ENCODE assay signal across 8 cellular contexts in genomic region chr2:45909677-45910191, GRCh38.
DNase-seq lines count a peak whose midpoint lies in the region; ATAC-seq and TF ChIP-seq lines count a peak whose summit lies in the region.

No MANE protein-coding gene starts in this region.

- 57 to 67% (median 65%) methylated on average over 5 of the region's 5 CpGs for WGBS in psoas muscle, 3 donors

- ATAC-seq in HG03066 (IDR thresholded peaks at IDR 0.05; ENCODE audit: low read depth, unreplicated experiment) (peak; percentile 78), psoas muscle (peak; percentile 55 to 81 (median 68))
- ATAC-seq in activated CD8-positive, alpha-beta T cell treated with anti-CD3 and anti-CD28 coated beads, Interleukin-2, amount 10 ng/mL, durations not matched to agents 7 days and 5 days: no peak

- no peaks in the 10 kb centered on the region for H3K36me3 ChIP-seq in psoas muscle (ENCODE audit: insufficient read depth in 1 of 2, low read depth in 1 of 2)

- H3K27ac ChIP-seq in psoas muscle: no peak overlapping the region

- no peak overlapping the region for H3K4me3 ChIP-seq in psoas muscle

- H3K4me3 Mint-ChIP-seq in activated CD8-positive, alpha-beta T cell treated with anti-CD3 and anti-CD28 coated beads, Interleukin-2, amount 10 ng/mL, durations not matched to agents 7 days and 5 days: no peak overlapping the region

- POLR2A ChIA-PET in activated CD8-positive, alpha-beta T cell treated with anti-CD3 and anti-CD28 coated beads, Interleukin-2, amount 10 ng/mL, durations not matched to agents 7 days and 5 days (lab: Charles Lee): no interaction called here

- no peaks in the 10 kb centered on the region for H3K36me3 Mint-ChIP-seq in activated CD8-positive, alpha-beta T cell treated with anti-CD3 and anti-CD28 coated beads, Interleukin-2, amount 10 ng/mL, durations not matched to agents 7 days and 5 days (ENCODE audit: low read depth)

- peaks cover 2% of the 10 kb centered on the region for H3K4me1 Mint-ChIP-seq in activated CD8-positive, alpha-beta T cell treated with anti-CD3 and anti-CD28 coated beads, Interleukin-2, amount 10 ng/mL, durations not matched to agents 7 days and 5 days (ENCODE audit: low read depth)

- no peaks in the 10 kb centered on the region for H3K9me3 Mint-ChIP-seq in activated CD8-positive, alpha-beta T cell treated with anti-CD3 and anti-CD28 coated beads, Interleukin-2, amount 10 ng/mL, durations not matched to agents 7 days and 5 days (ENCODE audit: insufficient read depth)

- CTCF ChIA-PET in activated CD8-positive, alpha-beta T cell treated with anti-CD3 and anti-CD28 coated beads, Interleukin-2, amount 10 ng/mL, durations not matched to agents 7 days and 5 days (lab: Charles Lee): no interaction called here

- no peaks in the 10 kb centered on the region for H3K27me3 ChIP-seq in psoas muscle (ENCODE audit: insufficient read depth in 3 of 3, low read length in 2 of 3)

- no peaks in the 10 kb centered on the region for H3K27me3 Mint-ChIP-seq in activated CD8-positive, alpha-beta T cell treated with anti-CD3 and anti-CD28 coated beads, Interleukin-2, amount 10 ng/mL, durations not matched to agents 7 days and 5 days (ENCODE audit: low read depth)

- DNase-seq in DMS53 (lab: John Stamatoyannopoulos, UW) (peak; percentile 27), DMS53 treated with DMSO at 0.1 percent for 48 hours (lab: John Stamatoyannopoulos, UW; ENCODE audit: unreplicated experiment) (no peak), RPMI8226 (peak; percentile 78), psoas muscle (no peak), AG08396 (ENCODE audit: low spot score) (no peak), NCI-H187 treated with DMSO at 0.1 percent for 48 hours (lab: John Stamatoyannopoulos, UW) (no peak)
- no peak for DNase-seq in activated CD8-positive, alpha-beta T cell treated with anti-CD3 and anti-CD28 coated beads, Interleukin-2, amount 10 ng/mL, durations not matched to agents 7 days and 5 days

- TF ChIP-seq CTCF in psoas muscle (IDR thresholded peaks at IDR 0.05): no peak

- intact Hi-C loops in psoas muscle (cut with DNase I): no loop called here

- peaks cover 3% of the 10 kb centered on the region for H3K4me1 ChIP-seq in psoas muscle

- no peaks in the 10 kb centered on the region for H3K9me3 ChIP-seq in psoas muscle

- H3K27ac Mint-ChIP-seq in activated CD8-positive, alpha-beta T cell treated with anti-CD3 and anti-CD28 coated beads, Interleukin-2, amount 10 ng/mL, durations not matched to agents 7 days and 5 days: no peak overlapping the region

Comparison
In these comparisons a context has a peak if more than half of its experiments do, and no peak if none do; other contexts are left out.
1. DNase-seq: peak in DMS53 (single experiment) and RPMI8226 (single experiment); none in DMS53 treated with DMSO at 0.1 percent for 48 hours (single experiment), psoas muscle (0 of 2), activated CD8-positive, alpha-beta T cell treated with anti-CD3 and anti-CD28 coated beads, Interleukin-2, amount 10 ng/mL, durations not matched to agents 7 days and 5 days (single experiment), AG08396 (single experiment) and NCI-H187 treated with DMSO at 0.1 percent for 48 hours (single experiment).